ENCODE assay signal across 1 cellular context in the genomic region with DNA sequence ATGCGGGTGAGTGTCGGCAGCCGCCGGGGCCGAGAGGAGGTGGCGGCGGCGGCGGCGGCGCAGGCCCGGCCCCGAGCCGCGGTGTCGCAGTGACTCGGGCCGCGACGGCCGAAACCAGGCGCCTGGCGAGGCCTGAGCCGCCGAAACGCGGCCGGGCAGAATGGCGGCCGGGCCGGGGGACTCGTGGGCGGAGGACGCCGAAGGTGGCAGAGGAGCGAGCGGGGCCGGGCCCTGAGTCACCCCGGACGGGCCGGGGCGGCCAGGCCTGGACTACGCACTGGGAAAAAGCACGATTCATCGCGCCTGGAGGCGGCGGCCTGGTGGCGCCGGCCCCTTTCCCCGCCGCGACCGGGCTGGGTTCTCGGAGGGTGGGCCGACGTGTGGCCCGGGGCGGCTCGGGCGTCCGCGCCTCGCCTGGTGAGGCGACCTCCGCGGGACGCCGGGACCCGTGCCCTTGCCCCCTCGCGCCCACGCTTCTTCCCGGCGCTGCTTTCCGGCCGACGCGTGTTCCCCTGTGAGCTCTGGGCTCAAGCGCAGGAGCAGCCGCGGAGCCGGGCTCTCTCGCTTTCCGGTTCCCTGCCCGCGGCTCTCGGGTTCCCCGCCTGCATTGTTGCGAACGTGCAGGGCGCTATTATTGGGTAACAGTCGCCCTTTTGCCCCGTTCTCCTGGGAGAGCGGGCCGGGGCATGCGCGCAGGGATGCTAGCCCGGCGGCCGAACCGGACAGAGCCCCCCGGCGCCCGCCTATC.
A peak's percentile ranks its signal among the peaks of the same experiment; 100 is the strongest.
TF ChIP-seq lines count a peak whose summit lies in the region.

No MANE protein-coding gene starts in this region.

TF ChIP-seq in K562, 482 proteins besides CTCF, POLR2A, EP300 and RAD21 (continued from another document and continues in another):
- TF ChIP-seq, protein P1, sequence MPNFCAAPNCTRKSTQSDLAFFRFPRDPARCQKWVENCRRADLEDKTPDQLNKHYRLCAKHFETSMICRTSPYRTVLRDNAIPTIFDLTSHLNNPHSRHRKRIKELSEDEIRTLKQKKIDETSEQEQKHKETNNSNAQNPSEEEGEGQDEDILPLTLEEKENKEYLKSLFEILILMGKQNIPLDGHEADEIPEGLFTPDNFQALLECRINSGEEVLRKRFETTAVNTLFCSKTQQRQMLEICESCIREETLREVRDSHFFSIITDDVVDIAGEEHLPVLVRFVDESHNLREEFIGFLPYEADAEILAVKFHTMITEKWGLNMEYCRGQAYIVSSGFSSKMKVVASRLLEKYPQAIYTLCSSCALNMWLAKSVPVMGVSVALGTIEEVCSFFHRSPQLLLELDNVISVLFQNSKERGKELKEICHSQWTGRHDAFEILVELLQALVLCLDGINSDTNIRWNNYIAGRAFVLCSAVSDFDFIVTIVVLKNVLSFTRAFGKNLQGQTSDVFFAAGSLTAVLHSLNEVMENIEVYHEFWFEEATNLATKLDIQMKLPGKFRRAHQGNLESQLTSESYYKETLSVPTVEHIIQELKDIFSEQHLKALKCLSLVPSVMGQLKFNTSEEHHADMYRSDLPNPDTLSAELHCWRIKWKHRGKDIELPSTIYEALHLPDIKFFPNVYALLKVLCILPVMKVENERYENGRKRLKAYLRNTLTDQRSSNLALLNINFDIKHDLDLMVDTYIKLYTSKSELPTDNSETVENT (CRISPR knock-in tag; IDR thresholded peaks at IDR 0.05) = peak; percentile 83; the same call in 1 of the 2 replicates
- TF ChIP-seq, protein P2, sequence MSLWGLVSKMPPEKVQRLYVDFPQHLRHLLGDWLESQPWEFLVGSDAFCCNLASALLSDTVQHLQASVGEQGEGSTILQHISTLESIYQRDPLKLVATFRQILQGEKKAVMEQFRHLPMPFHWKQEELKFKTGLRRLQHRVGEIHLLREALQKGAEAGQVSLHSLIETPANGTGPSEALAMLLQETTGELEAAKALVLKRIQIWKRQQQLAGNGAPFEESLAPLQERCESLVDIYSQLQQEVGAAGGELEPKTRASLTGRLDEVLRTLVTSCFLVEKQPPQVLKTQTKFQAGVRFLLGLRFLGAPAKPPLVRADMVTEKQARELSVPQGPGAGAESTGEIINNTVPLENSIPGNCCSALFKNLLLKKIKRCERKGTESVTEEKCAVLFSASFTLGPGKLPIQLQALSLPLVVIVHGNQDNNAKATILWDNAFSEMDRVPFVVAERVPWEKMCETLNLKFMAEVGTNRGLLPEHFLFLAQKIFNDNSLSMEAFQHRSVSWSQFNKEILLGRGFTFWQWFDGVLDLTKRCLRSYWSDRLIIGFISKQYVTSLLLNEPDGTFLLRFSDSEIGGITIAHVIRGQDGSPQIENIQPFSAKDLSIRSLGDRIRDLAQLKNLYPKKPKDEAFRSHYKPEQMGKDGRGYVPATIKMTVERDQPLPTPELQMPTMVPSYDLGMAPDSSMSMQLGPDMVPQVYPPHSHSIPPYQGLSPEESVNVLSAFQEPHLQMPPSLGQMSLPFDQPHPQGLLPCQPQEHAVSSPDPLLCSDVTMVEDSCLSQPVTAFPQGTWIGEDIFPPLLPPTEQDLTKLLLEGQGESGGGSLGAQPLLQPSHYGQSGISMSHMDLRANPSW (CRISPR knock-in tag; IDR thresholded peaks at IDR 0.05) = peak; percentile 89; the same call in 1 of the 2 replicates
- 0 out of 2 replicates have a peak, but pooled peaks have one; percentile 69 for TF ChIP-seq NR4A1 (CRISPR knock-in tag; IDR thresholded peaks at IDR 0.05)
- no peak for TF ChIP-seq NR4A1 (tag; IDR thresholded peaks at IDR 0.05)
- TF ChIP-seq RBFOX2 (IDR thresholded peaks at IDR 0.05; ENCODE audit: low read depth, low read length) = peak; percentile 85
- TF ChIP-seq MTA3 (IDR thresholded peaks at IDR 0.05; ENCODE audit: borderline replicate concordance) = 0 out of 2 replicates have a peak, but pooled peaks have one; percentile 55
- TF ChIP-seq, protein P3, sequence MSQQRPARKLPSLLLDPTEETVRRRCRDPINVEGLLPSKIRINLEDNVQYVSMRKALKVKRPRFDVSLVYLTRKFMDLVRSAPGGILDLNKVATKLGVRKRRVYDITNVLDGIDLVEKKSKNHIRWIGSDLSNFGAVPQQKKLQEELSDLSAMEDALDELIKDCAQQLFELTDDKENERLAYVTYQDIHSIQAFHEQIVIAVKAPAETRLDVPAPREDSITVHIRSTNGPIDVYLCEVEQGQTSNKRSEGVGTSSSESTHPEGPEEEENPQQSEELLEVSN (IDR thresholded peaks at IDR 0.05; ENCODE audit: borderline replicate concordance in 1 of 2, extremely low read depth in 1 of 2, insufficient read depth in 1 of 2, insufficient read length in 1 of 2, low read depth in 1 of 2, low read length in 1 of 2, poor library complexity in 1 of 2, severe bottlenecking in 1 of 2) = peak; percentile 31 to 38
- no peak for TF ChIP-seq MBD2 (IDR thresholded peaks at IDR 0.05; ENCODE audit: borderline replicate concordance, low read depth)
- TF ChIP-seq, protein P4, sequence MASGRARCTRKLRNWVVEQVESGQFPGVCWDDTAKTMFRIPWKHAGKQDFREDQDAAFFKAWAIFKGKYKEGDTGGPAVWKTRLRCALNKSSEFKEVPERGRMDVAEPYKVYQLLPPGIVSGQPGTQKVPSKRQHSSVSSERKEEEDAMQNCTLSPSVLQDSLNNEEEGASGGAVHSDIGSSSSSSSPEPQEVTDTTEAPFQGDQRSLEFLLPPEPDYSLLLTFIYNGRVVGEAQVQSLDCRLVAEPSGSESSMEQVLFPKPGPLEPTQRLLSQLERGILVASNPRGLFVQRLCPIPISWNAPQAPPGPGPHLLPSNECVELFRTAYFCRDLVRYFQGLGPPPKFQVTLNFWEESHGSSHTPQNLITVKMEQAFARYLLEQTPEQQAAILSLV (tag; IDR thresholded peaks at IDR 0.05) = no peak
- TF ChIP-seq GATAD2B (IDR thresholded peaks at IDR 0.05; ENCODE audit: borderline replicate concordance) = peak; percentile 71
- no peak for TF ChIP-seq ZNF174 (CRISPR knock-in tag; IDR thresholded peaks at IDR 0.05)
- TF ChIP-seq FOXM1 (IDR thresholded peaks at IDR 0.05; ENCODE audit: low read depth) = no peak
- peak; percentile 32 for TF ChIP-seq FOXM1 (CRISPR knock-in tag; IDR thresholded peaks at IDR 0.05; ENCODE audit: low read depth)
- peak; percentile 17; the same call in 1 of the 2 replicates for TF ChIP-seq ILF3 (IDR thresholded peaks at IDR 0.05; ENCODE audit: borderline replicate concordance)
- TF ChIP-seq, protein P5, sequence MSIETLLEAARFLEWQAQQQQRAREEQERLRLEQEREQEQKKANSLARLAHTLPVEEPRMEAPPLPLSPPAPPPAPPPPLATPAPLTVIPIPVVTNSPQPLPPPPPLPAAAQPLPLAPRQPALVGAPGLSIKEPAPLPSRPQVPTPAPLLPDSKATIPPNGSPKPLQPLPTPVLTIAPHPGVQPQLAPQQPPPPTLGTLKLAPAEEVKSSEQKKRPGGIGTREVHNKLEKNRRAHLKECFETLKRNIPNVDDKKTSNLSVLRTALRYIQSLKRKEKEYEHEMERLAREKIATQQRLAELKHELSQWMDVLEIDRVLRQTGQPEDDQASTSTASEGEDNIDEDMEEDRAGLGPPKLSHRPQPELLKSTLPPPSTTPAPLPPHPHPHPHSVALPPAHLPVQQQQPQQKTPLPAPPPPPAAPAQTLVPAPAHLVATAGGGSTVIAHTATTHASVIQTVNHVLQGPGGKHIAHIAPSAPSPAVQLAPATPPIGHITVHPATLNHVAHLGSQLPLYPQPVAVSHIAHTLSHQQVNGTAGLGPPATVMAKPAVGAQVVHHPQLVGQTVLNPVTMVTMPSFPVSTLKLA (conservative IDR thresholded peaks at IDR 0.05) = peak in 1 of 2 experiments; percentile 46; a peak in 1 of 4 replicates
- TF ChIP-seq, protein P6, sequence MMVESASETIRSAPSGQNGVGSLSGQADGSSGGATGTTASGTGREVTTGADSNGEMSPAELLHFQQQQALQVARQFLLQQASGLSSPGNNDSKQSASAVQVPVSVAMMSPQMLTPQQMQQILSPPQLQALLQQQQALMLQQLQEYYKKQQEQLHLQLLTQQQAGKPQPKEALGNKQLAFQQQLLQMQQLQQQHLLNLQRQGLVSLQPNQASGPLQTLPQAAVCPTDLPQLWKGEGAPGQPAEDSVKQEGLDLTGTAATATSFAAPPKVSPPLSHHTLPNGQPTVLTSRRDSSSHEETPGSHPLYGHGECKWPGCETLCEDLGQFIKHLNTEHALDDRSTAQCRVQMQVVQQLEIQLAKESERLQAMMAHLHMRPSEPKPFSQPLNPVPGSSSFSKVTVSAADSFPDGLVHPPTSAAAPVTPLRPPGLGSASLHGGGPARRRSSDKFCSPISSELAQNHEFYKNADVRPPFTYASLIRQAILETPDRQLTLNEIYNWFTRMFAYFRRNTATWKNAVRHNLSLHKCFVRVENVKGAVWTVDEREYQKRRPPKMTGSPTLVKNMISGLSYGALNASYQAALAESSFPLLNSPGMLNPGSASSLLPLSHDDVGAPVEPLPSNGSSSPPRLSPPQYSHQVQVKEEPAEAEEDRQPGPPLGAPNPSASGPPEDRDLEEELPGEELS (CRISPR knock-in tag; IDR thresholded peaks at IDR 0.05; ENCODE audit: borderline replicate concordance) = peak; percentile 81; the same call in 1 of the 2 replicates
- TF ChIP-seq RBBP5 (IDR thresholded peaks at IDR 0.05; ENCODE audit: borderline replicate concordance, insufficient read depth, low read length, poor library complexity, severe bottlenecking) = peak; percentile 96
- TF ChIP-seq BRCA1 (IDR thresholded peaks at IDR 0.05) = no peak
- peak; percentile 90; the same call in 1 of the 2 replicates for TF ChIP-seq BRCA1 (CRISPR knock-in tag; IDR thresholded peaks at IDR 0.05)
- TF ChIP-seq, protein P7, sequence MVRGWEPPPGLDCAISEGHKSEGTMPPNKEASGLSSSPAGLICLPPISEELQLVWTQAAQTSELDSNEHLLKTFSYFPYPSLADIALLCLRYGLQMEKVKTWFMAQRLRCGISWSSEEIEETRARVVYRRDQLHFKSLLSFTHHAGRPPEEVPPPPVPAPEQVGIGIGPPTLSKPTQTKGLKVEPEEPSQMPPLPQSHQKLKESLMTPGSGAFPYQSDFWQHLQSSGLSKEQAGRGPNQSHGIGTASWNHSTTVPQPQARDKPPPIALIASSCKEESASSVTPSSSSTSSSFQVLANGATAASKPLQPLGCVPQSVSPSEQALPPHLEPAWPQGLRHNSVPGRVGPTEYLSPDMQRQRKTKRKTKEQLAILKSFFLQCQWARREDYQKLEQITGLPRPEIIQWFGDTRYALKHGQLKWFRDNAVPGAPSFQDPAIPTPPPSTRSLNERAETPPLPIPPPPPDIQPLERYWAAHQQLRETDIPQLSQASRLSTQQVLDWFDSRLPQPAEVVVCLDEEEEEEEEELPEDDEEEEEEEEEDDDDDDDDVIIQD (CRISPR knock-in tag; IDR thresholded peaks at IDR 0.05) = peak; percentile 71; the same call in 1 of the 2 replicates
- no peak for TF ChIP-seq MTA1 (IDR thresholded peaks at IDR 0.05; ENCODE audit: borderline replicate concordance)
- TF ChIP-seq, protein P8, sequence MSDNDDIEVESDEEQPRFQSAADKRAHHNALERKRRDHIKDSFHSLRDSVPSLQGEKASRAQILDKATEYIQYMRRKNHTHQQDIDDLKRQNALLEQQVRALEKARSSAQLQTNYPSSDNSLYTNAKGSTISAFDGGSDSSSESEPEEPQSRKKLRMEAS (CRISPR knock-in tag; IDR thresholded peaks at IDR 0.05) = peak; percentile 63
- 0 out of 2 replicates have a peak, but pooled peaks have one; percentile 76 for TF ChIP-seq ZNF175 (CRISPR knock-in tag; IDR thresholded peaks at IDR 0.05; ENCODE audit: low read depth)
- peak; percentile 88 for TF ChIP-seq NR3C1 (CRISPR knock-in tag; IDR thresholded peaks at IDR 0.05)
- TF ChIP-seq HDGF (IDR thresholded peaks at IDR 0.05) = no peak
- TF ChIP-seq HDAC2 (IDR thresholded peaks at IDR 0.05) = no peak
- TF ChIP-seq NFE2 (IDR thresholded peaks at IDR 0.05; ENCODE audit: low read depth) = 0 out of 2 replicates have a peak, but pooled peaks have one; percentile 5
- TF ChIP-seq, protein P9, sequence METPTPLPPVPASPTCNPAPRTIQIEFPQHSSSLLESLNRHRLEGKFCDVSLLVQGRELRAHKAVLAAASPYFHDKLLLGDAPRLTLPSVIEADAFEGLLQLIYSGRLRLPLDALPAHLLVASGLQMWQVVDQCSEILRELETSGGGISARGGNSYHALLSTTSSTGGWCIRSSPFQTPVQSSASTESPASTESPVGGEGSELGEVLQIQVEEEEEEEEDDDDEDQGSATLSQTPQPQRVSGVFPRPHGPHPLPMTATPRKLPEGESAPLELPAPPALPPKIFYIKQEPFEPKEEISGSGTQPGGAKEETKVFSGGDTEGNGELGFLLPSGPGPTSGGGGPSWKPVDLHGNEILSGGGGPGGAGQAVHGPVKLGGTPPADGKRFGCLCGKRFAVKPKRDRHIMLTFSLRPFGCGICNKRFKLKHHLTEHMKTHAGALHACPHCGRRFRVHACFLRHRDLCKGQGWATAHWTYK (CRISPR knock-in tag; IDR thresholded peaks at IDR 0.05) = peak; percentile 88; the same call in 1 of the 2 replicates
- 0 out of 2 replicates have a peak, but pooled peaks have one; percentile 11 for TF ChIP-seq ZNF57 (CRISPR knock-in tag; IDR thresholded peaks at IDR 0.05)
- TF ChIP-seq TAF1 (IDR thresholded peaks at IDR 0.05; ENCODE audit: control insufficient read depth, extremely low read depth, insufficient read depth, low read length, severe bottlenecking) = peak; percentile 55
- peak; percentile 74 for TF ChIP-seq FOSL1 (tag; conservative IDR thresholded peaks at IDR 0.05)
- TF ChIP-seq TARDBP (IDR thresholded peaks at IDR 0.05) = no peak
- TF ChIP-seq, protein P10, sequence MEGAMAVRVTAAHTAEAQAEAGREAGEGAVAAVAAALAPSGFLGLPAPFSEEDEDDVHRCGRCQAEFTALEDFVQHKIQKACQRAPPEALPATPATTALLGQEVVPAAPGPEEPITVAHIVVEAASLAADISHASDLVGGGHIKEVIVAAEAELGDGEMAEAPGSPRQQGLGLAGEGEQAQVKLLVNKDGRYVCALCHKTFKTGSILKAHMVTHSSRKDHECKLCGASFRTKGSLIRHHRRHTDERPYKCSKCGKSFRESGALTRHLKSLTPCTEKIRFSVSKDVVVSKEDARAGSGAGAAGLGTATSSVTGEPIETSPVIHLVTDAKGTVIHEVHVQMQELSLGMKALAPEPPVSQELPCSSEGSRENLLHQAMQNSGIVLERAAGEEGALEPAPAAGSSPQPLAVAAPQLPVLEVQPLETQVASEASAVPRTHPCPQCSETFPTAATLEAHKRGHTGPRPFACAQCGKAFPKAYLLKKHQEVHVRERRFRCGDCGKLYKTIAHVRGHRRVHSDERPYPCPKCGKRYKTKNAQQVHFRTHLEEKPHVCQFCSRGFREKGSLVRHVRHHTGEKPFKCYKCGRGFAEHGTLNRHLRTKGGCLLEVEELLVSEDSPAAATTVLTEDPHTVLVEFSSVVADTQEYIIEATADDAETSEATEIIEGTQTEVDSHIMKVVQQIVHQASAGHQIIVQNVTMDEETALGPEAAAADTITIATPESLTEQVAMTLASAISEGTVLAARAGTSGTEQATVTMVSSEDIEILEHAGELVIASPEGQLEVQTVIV (CRISPR knock-in tag; IDR thresholded peaks at IDR 0.05; ENCODE audit: borderline replicate concordance) = peak; percentile 87
- TF ChIP-seq PHF8 (IDR thresholded peaks at IDR 0.05; ENCODE audit: borderline replicate concordance, low read length) = peak; percentile 51; the same call in 1 of the 2 replicates
- TF ChIP-seq, protein P11, sequence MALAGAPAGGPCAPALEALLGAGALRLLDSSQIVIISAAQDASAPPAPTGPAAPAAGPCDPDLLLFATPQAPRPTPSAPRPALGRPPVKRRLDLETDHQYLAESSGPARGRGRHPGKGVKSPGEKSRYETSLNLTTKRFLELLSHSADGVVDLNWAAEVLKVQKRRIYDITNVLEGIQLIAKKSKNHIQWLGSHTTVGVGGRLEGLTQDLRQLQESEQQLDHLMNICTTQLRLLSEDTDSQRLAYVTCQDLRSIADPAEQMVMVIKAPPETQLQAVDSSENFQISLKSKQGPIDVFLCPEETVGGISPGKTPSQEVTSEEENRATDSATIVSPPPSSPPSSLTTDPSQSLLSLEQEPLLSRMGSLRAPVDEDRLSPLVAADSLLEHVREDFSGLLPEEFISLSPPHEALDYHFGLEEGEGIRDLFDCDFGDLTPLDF (CRISPR knock-in tag; IDR thresholded peaks at IDR 0.05) = peak; percentile 80
- peak; percentile 43; the same call in 1 of the 2 replicates for TF ChIP-seq KLF1 (tag; IDR thresholded peaks at IDR 0.05)
- no peak for TF ChIP-seq TCFL5 (CRISPR knock-in tag; conservative IDR thresholded peaks at IDR 0.05)
- TF ChIP-seq POLR2AphosphoS5 (IDR thresholded peaks at IDR 0.05; ENCODE audit: control insufficient read depth, insufficient read depth, low read depth, low read length) = peak; percentile 22; the same call in 1 of the 2 replicates
